8 cellular contexts compared by ENCODE assay signal in the genomic region with DNA sequence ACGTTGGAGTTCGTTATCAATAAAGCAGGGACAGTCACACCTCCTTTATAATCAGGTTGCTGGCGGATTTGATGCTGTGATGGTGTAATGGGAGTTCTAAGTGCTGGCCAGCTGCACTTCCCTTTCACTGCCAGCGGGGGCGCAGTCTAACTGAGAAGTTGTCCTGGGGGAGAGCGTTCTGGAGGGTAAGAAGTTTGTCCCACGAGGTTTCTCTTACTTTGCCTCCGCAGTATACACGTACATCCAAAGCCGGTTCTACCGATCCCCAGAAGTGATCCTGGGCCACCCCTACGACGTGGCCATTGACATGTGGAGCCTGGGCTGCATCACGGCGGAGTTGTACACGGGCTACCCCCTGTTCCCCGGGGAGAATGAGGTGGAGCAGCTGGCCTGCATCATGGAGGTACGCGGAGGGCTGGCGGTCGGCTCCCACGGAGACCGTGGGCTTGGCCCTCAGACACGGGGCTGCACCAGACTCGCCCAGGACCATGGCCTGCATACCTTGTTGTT. TPM values are rescaled to one million over a fixed set of nuclear protein-coding genes. Genes with fewer than 3 reads are reported as not detected.
A peak's percentile ranks its signal among the peaks of the same experiment; 100 is the strongest.
DNase-seq lines count a peak whose midpoint lies in the region; ATAC-seq and TF ChIP-seq lines count a peak whose summit lies in the region.

No MANE protein-coding gene starts in this region.

- H3K27ac ChIP-seq in gastroesophageal sphincter, result peak overlapping the region; percentile 50 to 86 (median 71)

- H3K4me3 ChIP-seq in LNCaP clone FGC (ENCODE audit: low read depth, low read length), result peak overlapping the region; percentile 95
- peak overlapping the region; percentile 67 to 99 for H3K4me3 ChIP-seq in gastroesophageal sphincter

- H3K9me3 ChIP-seq in gastroesophageal sphincter, result no peaks in the 10 kb centered on the region

- H3K27me3 ChIP-seq in gastroesophageal sphincter, result no peaks in the 10 kb centered on the region

- peak; percentile 74 for DNase-seq in GDM1 (lab: John Stamatoyannopoulos, UW)
- DNase-seq in GOT3 (lab: John Stamatoyannopoulos, UW), result peak; percentile 35
- DNase-seq in LNCaP clone FGC (ENCODE audit: low read depth), result peak; percentile 66
- DNase-seq in SIG-M5 treated with dmso at 0.1 percent for 504 hours (lab: John Stamatoyannopoulos, UW; ENCODE audit: unreplicated experiment), result peak; percentile 93
- peak; percentile 80 for DNase-seq in activated naive CD4-positive, alpha-beta T cell treated with Interleukin-2 at 50 U/mL for 16 hours
- DNase-seq in non-pigmented ciliary epithelial cell (ENCODE audit: low read depth), result peak; percentile 66
- peak; percentile 96 for DNase-seq in superior temporal gyrus (ENCODE audit: extremely low spot score)

- no peak for TF ChIP-seq EP300 in gastroesophageal sphincter (IDR thresholded peaks at IDR 0.05)

- H3K36me3 ChIP-seq in gastroesophageal sphincter, result peaks cover 0 to 17% of the 10 kb centered on the region in 2 donors

- peaks cover 0 to 25% (median 3%) of the 10 kb centered on the region in 3 donors for H3K4me1 ChIP-seq in gastroesophageal sphincter

- WGBS in gastroesophageal sphincter (ENCODE audit: low coverage in 1 of 2), 2 donors, result 0 to 1% methylated on average over 6 to 7 of the region's 25 CpGs

- no peak for TF ChIP-seq POLR2A in gastroesophageal sphincter (IDR thresholded peaks at IDR 0.05)

- TF ChIP-seq CTCF in LNCaP clone FGC (IDR thresholded peaks at IDR 0.05; ENCODE audit: control insufficient read depth, extremely low read depth, insufficient read depth) (peak; percentile 96), gastroesophageal sphincter (IDR thresholded peaks at IDR 0.05) (peak; percentile 82 to 98 (median 92))

- peak; percentile 94 for ATAC-seq in gastroesophageal sphincter

RNA-seq across cellular contexts. Expression of gene DYRK4, which starts 42.7 kb away (rescaled TPM):
- 10 to 100 TPM; 43.1 to 53.9 (median 47.1) TPM for total RNA-seq in gastroesophageal sphincter

RNA-seq across cellular contexts. Expression of gene AKAP3, which starts 44.1 kb away (rescaled TPM):
- 1 to 10 TPM in 2 of 4 donors, under 1 TPM in 2; 0.13 to 3.1 (median 1.6) TPM for total RNA-seq in gastroesophageal sphincter

RNA-seq across cellular contexts. Expression of gene NDUFA9, which starts 44.2 kb away (rescaled TPM):
- total RNA-seq in gastroesophageal sphincter, result 10 to 100 TPM; 33.3 to 65.8 (median 43.8) TPM

Comparison
In these comparisons a context has a peak if more than half of its experiments do, and no peak if none do; other contexts are left out.
1. Peak in every context shown above with its lines: DNase-seq, ATAC-seq, H3K4me3 ChIP-seq and H3K27ac ChIP-seq.
2. DNase-seq: peak in every context shown above with its lines; median percentile 96 in superior temporal gyrus; 93 in SIG-M5 treated with dmso at 0.1 percent for 504 hours; 80 in activated naive CD4-positive, alpha-beta T cell treated with Interleukin-2 at 50 U/mL for 16 hours; 74 in GDM1; 66 in LNCaP clone FGC; 66 in non-pigmented ciliary epithelial cell; 35 in GOT3.